ENCODE assay signal across 9 cellular contexts in the genomic region with DNA sequence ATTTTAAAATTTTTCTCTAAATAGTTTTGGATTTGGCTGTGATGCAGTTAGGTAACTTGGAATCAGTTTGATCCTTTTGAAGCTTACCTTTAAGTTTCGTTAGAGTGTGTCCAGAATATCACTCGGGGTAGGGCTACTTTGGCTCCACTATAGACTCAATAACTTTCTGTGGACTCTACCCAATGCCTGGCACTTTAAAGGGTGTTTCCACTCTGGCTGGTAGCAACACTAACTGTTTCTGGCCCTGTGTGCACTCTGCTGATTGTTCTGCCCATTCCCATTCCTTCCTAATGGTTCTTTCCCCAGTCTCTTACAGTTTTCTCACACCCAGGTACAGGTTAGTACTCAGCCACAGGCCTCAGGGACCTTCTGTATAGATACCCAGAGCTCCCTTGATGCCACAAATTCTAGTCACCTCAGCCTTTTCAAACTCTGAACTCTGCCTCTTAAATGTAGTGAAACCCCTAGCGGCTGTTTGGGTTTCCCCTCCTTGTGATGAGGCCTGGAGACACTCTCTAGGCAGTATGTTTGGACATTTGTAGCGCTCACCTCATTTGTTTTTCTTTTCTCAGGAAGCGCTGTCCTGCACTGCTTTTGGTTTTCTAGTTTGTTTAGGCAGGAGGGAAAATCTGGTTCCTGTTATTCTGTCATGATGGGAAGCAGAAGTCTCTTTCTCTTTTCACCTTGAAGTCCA. TPM values are rescaled to one million over a fixed set of nuclear protein-coding genes. Genes with fewer than 3 reads are reported as not detected.
A peak's percentile ranks its signal among the peaks of the same experiment; 100 is the strongest.
DNase-seq lines count a peak whose midpoint lies in the region; ATAC-seq lines count a peak whose summit lies in the region.
"Had no signal": no experiment of that assay in that cellular context is flagged by ENCODE, and none has a peak within 500 bp of the region (broad histone marks: within the 10 kb centered on the region; RNA-seq: fewer than 3 reads in every experiment).

No MANE protein-coding gene starts in this region.

- H3K27ac Mint-ChIP-seq in activated naive CD4-positive, alpha-beta T cell treated with anti-CD3 and anti-CD28 coated beads for 36 hours, result no peak overlapping the region
- H3K27ac Mint-ChIP-seq in activated naive CD4-positive, alpha-beta T cell treated with anti-CD3 and anti-CD28 coated beads, Interleukin-2, amount 10 ng/mL, durations not matched to agents 7 days and 5 days, result no peak overlapping the region
- peak overlapping the region; percentile 29 for H3K27ac Mint-ChIP-seq in activated T-helper 17 cell treated with anti-CD3 and anti-CD28 coated beads, Interleukin-2, amount 50 U/mL, for 72 hours

- peak; percentile 48 for DNase-seq in activated naive CD4-positive, alpha-beta T cell treated with anti-CD3 and anti-CD28 coated beads for 36 hours
- DNase-seq in activated naive CD4-positive, alpha-beta T cell treated with anti-CD3 and anti-CD28 coated beads, Interleukin-2, amount 10 ng/mL, durations not matched to agents 7 days and 5 days, result no peak
- DNase-seq in putamen (ENCODE audit: low spot score) (no peak), NCI-H2081 treated with DMSO at 0.1 percent for 48 hours (lab: John Stamatoyannopoulos, UW) (no peak), NCI-H1092 (lab: John Stamatoyannopoulos, UW) (no peak)
- DNase-seq: left ventricle myocardium inferior had no signal

- no peaks in the 10 kb centered on the region for H3K27me3 Mint-ChIP-seq in activated naive CD4-positive, alpha-beta T cell treated with anti-CD3 and anti-CD28 coated beads for 36 hours (ENCODE audit: low read depth)
- H3K27me3 Mint-ChIP-seq in activated naive CD4-positive, alpha-beta T cell treated with anti-CD3 and anti-CD28 coated beads, Interleukin-2, amount 10 ng/mL, durations not matched to agents 7 days and 5 days, result no peaks in the 10 kb centered on the region
- H3K27me3 Mint-ChIP-seq in activated T-helper 17 cell treated with anti-CD3 and anti-CD28 coated beads, Interleukin-2, amount 50 U/mL, for 72 hours, result no peaks in the 10 kb centered on the region

- no peaks in the 10 kb centered on the region for H3K36me3 ChIP-seq in stomach smooth muscle (ENCODE audit: control insufficient read depth in 2 of 2, insufficient read depth in 2 of 2, low read length in 2 of 2)
- H3K36me3 ChIP-seq: left ventricle myocardium inferior had no signal

- H3K9me3 Mint-ChIP-seq in activated naive CD4-positive, alpha-beta T cell treated with anti-CD3 and anti-CD28 coated beads for 36 hours, result no peaks in the 10 kb centered on the region
- no peaks in the 10 kb centered on the region for H3K9me3 Mint-ChIP-seq in activated naive CD4-positive, alpha-beta T cell treated with anti-CD3 and anti-CD28 coated beads, Interleukin-2, amount 10 ng/mL, durations not matched to agents 7 days and 5 days
- H3K9me3 Mint-ChIP-seq in activated T-helper 17 cell treated with anti-CD3 and anti-CD28 coated beads, Interleukin-2, amount 50 U/mL, for 72 hours, result no peaks in the 10 kb centered on the region

- CTCF ChIA-PET in activated naive CD4-positive, alpha-beta T cell treated with anti-CD3 and anti-CD28 coated beads for 36 hours (lab: Charles Lee), result interaction anchor here (1.0 kb wide), 1 partner anchor 17 kb away, joined by 5 read pairs; a partner anchor contains a TSS
- CTCF ChIA-PET in activated naive CD4-positive, alpha-beta T cell treated with anti-CD3 and anti-CD28 coated beads, Interleukin-2, amount 10 ng/mL, durations not matched to agents 7 days and 5 days (lab: Charles Lee), result no interaction called here

- no peak overlapping the region for H3K4me3 Mint-ChIP-seq in activated naive CD4-positive, alpha-beta T cell treated with anti-CD3 and anti-CD28 coated beads for 36 hours
- no peak overlapping the region for H3K4me3 Mint-ChIP-seq in activated naive CD4-positive, alpha-beta T cell treated with anti-CD3 and anti-CD28 coated beads, Interleukin-2, amount 10 ng/mL, durations not matched to agents 7 days and 5 days
- peak overlapping the region; percentile 19 for H3K4me3 Mint-ChIP-seq in activated T-helper 17 cell treated with anti-CD3 and anti-CD28 coated beads, Interleukin-2, amount 50 U/mL, for 72 hours

- peak overlapping the region; percentile 34 to 57 for H3K4me3 ChIP-seq in stomach smooth muscle (ENCODE audit: low read length in 2 of 2)
- H3K4me3 ChIP-seq: left ventricle myocardium inferior had no signal

- peaks cover 43% of the 10 kb centered on the region for H3K4me1 Mint-ChIP-seq in activated naive CD4-positive, alpha-beta T cell treated with anti-CD3 and anti-CD28 coated beads for 36 hours (ENCODE audit: low read depth)
- peaks cover 14% of the 10 kb centered on the region for H3K4me1 Mint-ChIP-seq in activated naive CD4-positive, alpha-beta T cell treated with anti-CD3 and anti-CD28 coated beads, Interleukin-2, amount 10 ng/mL, durations not matched to agents 7 days and 5 days
- H3K4me1 Mint-ChIP-seq in activated T-helper 17 cell treated with anti-CD3 and anti-CD28 coated beads, Interleukin-2, amount 50 U/mL, for 72 hours, result peaks cover 34% of the 10 kb centered on the region

- peaks cover 14% of the 10 kb centered on the region for H3K4me1 ChIP-seq in stomach smooth muscle (ENCODE audit: control insufficient read depth, insufficient read depth, low read length)

- no peak overlapping the region for H3K9ac ChIP-seq in stomach smooth muscle (ENCODE audit: low read length in 2 of 2)

- no peaks in the 10 kb centered on the region for H3K27me3 ChIP-seq in stomach smooth muscle (ENCODE audit: control insufficient read depth in 1 of 2, insufficient read depth in 2 of 2, low read length in 2 of 2)

- no peaks in the 10 kb centered on the region for H3K9me3 ChIP-seq in stomach smooth muscle (ENCODE audit: control insufficient read depth in 2 of 2, low read length in 2 of 2)
- H3K9me3 ChIP-seq: left ventricle myocardium inferior had no signal

- peak; percentile 85 for ATAC-seq in HG02840 (IDR thresholded peaks at IDR 0.05; ENCODE audit: low FRiP score, unreplicated experiment)
- ATAC-seq in activated T-helper 17 cell treated with anti-CD3 and anti-CD28 coated beads, Interleukin-2, amount 50 U/mL, for 72 hours (replicated peaks), result peak; percentile 78

- H3K27ac ChIP-seq in stomach smooth muscle (ENCODE audit: low read length), result peak overlapping the region; percentile 63
- H3K27ac ChIP-seq: left ventricle myocardium inferior had no signal

- intact Hi-C loops in activated naive CD4-positive, alpha-beta T cell treated with anti-CD3 and anti-CD28 coated beads for 36 hours (cut with micrococcal nuclease), result no loop called here

- peaks cover 4% of the 10 kb centered on the region for H3K36me3 Mint-ChIP-seq in activated naive CD4-positive, alpha-beta T cell treated with anti-CD3 and anti-CD28 coated beads for 36 hours (ENCODE audit: low read depth)
- peaks cover 25% of the 10 kb centered on the region for H3K36me3 Mint-ChIP-seq in activated naive CD4-positive, alpha-beta T cell treated with anti-CD3 and anti-CD28 coated beads, Interleukin-2, amount 10 ng/mL, durations not matched to agents 7 days and 5 days
- H3K36me3 Mint-ChIP-seq in activated T-helper 17 cell treated with anti-CD3 and anti-CD28 coated beads, Interleukin-2, amount 50 U/mL, for 72 hours (ENCODE audit: low read depth), result peaks cover 31% of the 10 kb centered on the region

RNA-seq across cellular contexts. Expression of a gene that starts 16.8 kb away (rescaled TPM):
- 10 to 100 TPM; 25.9 to 26.2 TPM for total RNA-seq in activated naive CD4-positive, alpha-beta T cell treated with anti-CD3 and anti-CD28 coated beads for 36 hours
- total RNA-seq in activated T-helper 17 cell treated with anti-CD3 and anti-CD28 coated beads, Interleukin-2, amount 50 U/mL, for 72 hours, result 10 to 100 TPM; 32.3 to 34.4 TPM
